8 cellular contexts compared by ENCODE assay signal in genomic region chr19:17266975-17267788, GRCh38. TPM values are rescaled to one million over a fixed set of nuclear protein-coding genes. Genes with fewer than 3 reads are reported as not detected.
DNase-seq lines count a peak whose midpoint lies in the region; ATAC-seq and TF ChIP-seq lines count a peak whose summit lies in the region.

BABAM1 (plus strand) TSS chr19:17267443; CDS start chr19:17268807, 1,364 bp downstream.

- DNase-seq in AG04450 (ENCODE audit: low read depth, low spot score), result peak; percentile 99
- DNase-seq in NCI-H226, result peak; percentile 98
- DNase-seq in WTC11 (ENCODE audit: low spot score), result peak; percentile 96
- peak; percentile 99 for DNase-seq in cardiac fibroblast (ENCODE audit: low read depth in 2 of 2)
- DNase-seq in iPS-NIHi7 (ENCODE audit: extremely low spot score), result peak; percentile 99
- peak; percentile 76 for DNase-seq in smooth muscle cell (lab: John Stamatoyannopoulos, UW; ENCODE audit: unreplicated experiment)

- H3K27ac ChIP-seq in AG04450 (ENCODE audit: low read depth, low read length), result peak within 1 kb of the TSS; percentile 52
- H3K27ac ChIP-seq in smooth muscle cell (ENCODE audit: low read depth), result peak within 1 kb of the TSS; percentile 68

- H3K4me3 Mint-ChIP-seq in WTC11, result peak within 1 kb of the TSS; percentile 96

- POLR2A ChIA-PET in AG04450 (lab: Yijun Ruan, JAX) (interaction anchor here (0.7 to 1.3 kb wide), 5 partner anchors 10 to 178 kb away, joined by 3 to 4 read pairs (median 3); partner anchors contain the start of genes OCEL1 and USE1), WTC11 (lab: Charles Lee) (interaction anchor here (0.6 to 3.9 kb wide), 12 partner anchors 14 to 178 kb away, joined by 3 to 13 read pairs (median 4); partner anchors contain the start of genes ANKLE1, DDA1 and USE1)

- peak; percentile 90 for ATAC-seq in GM18909 (IDR thresholded peaks at IDR 0.05; ENCODE audit: poor library complexity, unreplicated experiment)
- ATAC-seq in HG03175 (IDR thresholded peaks at IDR 0.05; ENCODE audit: unreplicated experiment), result peak; percentile 88
- peak; percentile 95 for ATAC-seq in WTC11

- peaks cover 4% of the 10 kb centered on the region for H3K4me1 ChIP-seq in smooth muscle cell (ENCODE audit: low read depth)

- no peak for TF ChIP-seq CTCF in AG04450 (IDR thresholded peaks at IDR 0.05; ENCODE audit: low read depth, low read length)
- TF ChIP-seq CTCF in WTC11 (IDR thresholded peaks at IDR 0.05), result no peak
- no peak for TF ChIP-seq CTCF in cardiac fibroblast (IDR thresholded peaks at IDR 0.05; ENCODE audit: low read depth, low read length)
- TF ChIP-seq CTCF in smooth muscle cell (IDR thresholded peaks at IDR 0.05; ENCODE audit: borderline replicate concordance, insufficient read depth, poor library complexity, severe bottlenecking), result no peak

- no peaks in the 10 kb centered on the region for H3K27me3 Mint-ChIP-seq in WTC11 (ENCODE audit: low read depth)

- peak within 1 kb of the TSS; percentile 92 for H3K27ac Mint-ChIP-seq in WTC11

- peak within 1 kb of the TSS; percentile 88 for H3K4me2 ChIP-seq in smooth muscle cell

- CTCF ChIA-PET in AG04450 (lab: Charles Lee) (interaction anchor here (0.8 to 1.1 kb wide), 2 partner anchors 15 to 26 kb away, joined by 3 read pairs; no protein-coding TSS in a partner anchor), WTC11 (lab: Charles Lee) (interaction anchor here (0.6 to 3.0 kb wide), 16 partner anchors 10 to 495 kb away, joined by 3 to 11 read pairs (median 4); partner anchors contain the start of genes ANKLE1, DDA1, MRPL34 and USE1)

- H3K4me3 ChIP-seq in AG04450 (ENCODE audit: low read depth, low read length) (peak within 1 kb of the TSS; percentile 96), cardiac fibroblast (replicated peaks in 1 of 2; ENCODE audit: low read depth in 2 of 2, low read length in 2 of 2) (peak within 1 kb of the TSS; percentile 90 to 97), smooth muscle cell (peak within 1 kb of the TSS; percentile 83)

- peak within 1 kb of the TSS; percentile 89 for H2AFZ ChIP-seq in smooth muscle cell (ENCODE audit: low read depth)

- peaks cover 20% of the 10 kb centered on the region for H3K4me1 Mint-ChIP-seq in WTC11

- WGBS in smooth muscle cell (ENCODE audit: low lambda C conversion rate), result 1% methylated on average over 27 of the region's 27 CpGs

- peak within 1 kb of the TSS; percentile 72 for H3K9ac ChIP-seq in smooth muscle cell (ENCODE audit: low read depth)

- no peaks in the 10 kb centered on the region for H4K20me1 ChIP-seq in smooth muscle cell (ENCODE audit: low read depth)

- H3K36me3 ChIP-seq in smooth muscle cell (ENCODE audit: low read depth), result no peaks in the 10 kb centered on the region

- no peaks in the 10 kb centered on the region; the same call in 1 of the 2 replicates for H3K9me3 Mint-ChIP-seq in WTC11

- H3K9me3 ChIP-seq in AG04450 (ENCODE audit: control insufficient read depth, insufficient read depth, low read length) (no peaks in the 10 kb centered on the region), smooth muscle cell (replicated peaks; ENCODE audit: low read depth) (no peaks in the 10 kb centered on the region)

- H3K27me3 ChIP-seq in AG04450 (ENCODE audit: control insufficient read depth, insufficient read depth, low read length) (no peaks in the 10 kb centered on the region), smooth muscle cell (ENCODE audit: low read depth) (no peaks in the 10 kb centered on the region)

- peaks cover 6% of the 10 kb centered on the region for H3K79me2 ChIP-seq in smooth muscle cell (ENCODE audit: low read depth)

- peaks cover 17% of the 10 kb centered on the region for H3K36me3 Mint-ChIP-seq in WTC11

- H3F3A ChIP-seq in smooth muscle cell (ENCODE audit: low read depth), result no peaks in the 10 kb centered on the region

TF ChIP-seq in WTC11, 78 proteins besides CTCF, POLR2A, EP300 and RAD21 (continues in another document):
- TF ChIP-seq MXD4 (CRISPR knock-in tag; IDR thresholded peaks at IDR 0.05; ENCODE audit: borderline replicate concordance), result peak; percentile 92; the same call in 1 of the 2 replicates
- no peak for TF ChIP-seq ATF3 (CRISPR knock-in tag; conservative IDR thresholded peaks at IDR 0.05)
- TF ChIP-seq NFE2L1 (CRISPR knock-in tag; IDR thresholded peaks at IDR 0.05), result no peak
- TF ChIP-seq E2F4 (CRISPR knock-in tag; IDR thresholded peaks at IDR 0.05; ENCODE audit: borderline replicate concordance, low read depth), result no peak
- no peak for TF ChIP-seq FOXP4 (CRISPR knock-in tag; IDR thresholded peaks at IDR 0.05)
- 0 out of 2 replicates have a peak, but pooled peaks have one; percentile 27 for TF ChIP-seq MAX (CRISPR knock-in tag; IDR thresholded peaks at IDR 0.05)
- TF ChIP-seq FOXK1 (CRISPR knock-in tag; IDR thresholded peaks at IDR 0.05), result peak; percentile 74
- TF ChIP-seq JAZF1 (CRISPR knock-in tag; IDR thresholded peaks at IDR 0.05), result no peak
- peak; percentile 87 for TF ChIP-seq GABPB1 (CRISPR knock-in tag; IDR thresholded peaks at IDR 0.05)
- TF ChIP-seq ZNF263 (CRISPR knock-in tag; IDR thresholded peaks at IDR 0.05; ENCODE audit: low read depth), result no peak
- no peak for TF ChIP-seq PRRX2 (CRISPR knock-in tag; IDR thresholded peaks at IDR 0.05)
- TF ChIP-seq ZNF416 (CRISPR knock-in tag; IDR thresholded peaks at IDR 0.05), result 0 out of 2 replicates have a peak, but pooled peaks have one; percentile 18
- TF ChIP-seq ERG (CRISPR knock-in tag; IDR thresholded peaks at IDR 0.05), result no peak
- no peak for TF ChIP-seq KAT7 (CRISPR knock-in tag; IDR thresholded peaks at IDR 0.05; ENCODE audit: borderline replicate concordance)
- TF ChIP-seq ZSCAN18 (CRISPR knock-in tag; IDR thresholded peaks at IDR 0.05), result peak; percentile 93
- TF ChIP-seq SMAD4 (CRISPR knock-in tag; IDR thresholded peaks at IDR 0.05), result no peak

RNA-seq across cellular contexts. Expression of gene BABAM1, which starts in this region (rescaled TPM):
- polyA plus RNA-seq in AG04450 (2011; rRNA removed) (92.0 and 98.6 TPM in 2 replicates), smooth muscle cell (108 and 110 TPM in 2 replicates)
- polyA minus RNA-seq in AG04450 (2011; rRNA and poly(A)+ RNA removed), result 32.7 and 41.8 TPM in 2 replicates
- total RNA-seq in WTC11 (2021) (139 to 147 TPM (median 146 TPM) in 3 replicates), smooth muscle cell (62.0 and 69.8 TPM in 2 replicates)

Comparison
In these comparisons a context has a peak if more than half of its experiments do, and no peak if none do; other contexts are left out.
1. Peak in every context shown above with its lines: DNase-seq, ATAC-seq, H3K4me3 ChIP-seq and H3K27ac ChIP-seq.